Comparison of ENCODE assay signal across 18 cellular contexts in genomic region chr7:131835141-131835540, GRCh38.
"Had no signal": no experiment of that assay in that cellular context is flagged by ENCODE, and none has a peak within 500 bp of the region (broad histone marks: within the 10 kb centered on the region; RNA-seq: fewer than 3 reads in every experiment).

No MANE protein-coding gene starts in this region.

- H3K4me1 ChIP-seq: parathyroid adenoma, prostate gland, right lobe of liver, suprapubic skin, thyroid gland had no signal

- ATAC-seq: left lobe of liver; mucosa of descending colon; naive thymus-derived CD8-positive, alpha-beta T cell; right lobe of liver; stimulated activated effector memory CD8-positive, alpha-beta T cell treated with anti-CD3 and anti-CD28 coated beads, Interleukin-12 subunit alpha, Interleukin-12 subunit beta, amount 100 ng/mL, for 72 hours; stimulated activated naive CD8-positive, alpha-beta T cell treated with anti-CD3 and anti-CD28 coated beads, Interleukin-15, Interleukin-2, amounts not matched to agents 100 U/mL and 50 U/mL, for 24 hours had no signal

- H3K36me3 ChIP-seq: prostate gland, right lobe of liver, suprapubic skin, thyroid gland had no signal

- H3K27me3 ChIP-seq: right lobe of liver, thyroid gland had no signal

- H3K79me2 ChIP-seq: parathyroid adenoma had no signal

- H3K9ac ChIP-seq: parathyroid adenoma had no signal

- H3K4me3 ChIP-seq: dorsolateral prefrontal cortex, mucosa of descending colon, prostate gland, right lobe of liver, suprapubic skin, thyroid gland had no signal

- DNase-seq: cortex of kidney; effector CD8-positive, alpha-beta T cell; foreskin melanocyte; islet precursor cell; mammary epithelial cell; mucosa of descending colon; naive thymus-derived CD8-positive, alpha-beta T cell; right lobe of liver; stimulated activated CD4-positive, alpha-beta T cell treated with anti-CD3 and anti-CD28 coated beads, Interleukin-4, amount 100 ng/mL, for 1 hour; stimulated activated CD8-positive, alpha-beta memory T cell treated with anti-CD3 and anti-CD28 coated beads, Interleukin-4, amount 100 ng/mL, for 48 hours; stimulated activated naive CD8-positive, alpha-beta T cell treated with anti-CD3 and anti-CD28 coated beads, Interleukin-15, Interleukin-2, amounts not matched to agents 100 U/mL and 50 U/mL, for 24 hours; thyroid gland had no signal

- H3K27ac ChIP-seq: dorsolateral prefrontal cortex, parathyroid adenoma, prostate gland, right lobe of liver, suprapubic skin, thyroid gland had no signal
